In the genomic region with DNA sequence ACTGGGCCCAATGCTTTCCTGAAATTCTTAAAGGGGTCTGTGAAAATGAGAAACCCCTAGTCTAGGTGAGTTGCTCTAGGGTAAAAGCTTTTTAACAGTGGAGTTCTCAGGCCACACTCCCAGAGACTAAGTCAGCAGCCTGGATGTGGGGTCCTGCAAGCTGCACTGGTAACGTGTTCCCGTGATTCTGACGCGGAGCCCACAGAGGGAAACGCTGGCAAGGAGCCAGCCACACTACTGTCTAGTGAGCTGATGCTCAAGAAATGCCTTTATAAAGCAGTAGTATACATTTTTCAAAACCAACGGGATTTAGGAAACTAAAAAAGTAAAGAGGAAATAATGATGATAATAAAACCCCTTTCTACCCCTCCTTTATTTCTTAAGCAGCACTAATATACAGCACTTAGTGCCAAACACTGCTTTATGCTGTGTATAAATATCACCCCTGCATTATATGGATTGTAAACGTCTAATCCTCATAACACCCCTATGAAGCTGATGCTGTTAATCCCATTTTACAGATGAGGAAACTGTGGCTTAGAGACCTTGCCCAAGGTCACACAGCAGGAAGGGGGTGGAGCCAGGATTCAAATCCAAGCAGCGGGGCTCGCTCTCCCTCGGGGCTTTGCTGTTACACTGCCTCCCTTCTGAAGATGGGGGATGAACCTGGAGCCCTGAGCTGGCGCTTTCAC, we compare ENCODE assay signal across 1 cellular context.
TF ChIP-seq lines count a peak whose summit lies in the region.

No MANE protein-coding gene starts in this region.

TF ChIP-seq in K562, 482 proteins besides CTCF, POLR2A, EP300 and RAD21:
- peak; percentile 96 for TF ChIP-seq ESRRA (IDR thresholded peaks at IDR 0.05; ENCODE audit: borderline replicate concordance, low read depth)
- TF ChIP-seq, protein P1, sequence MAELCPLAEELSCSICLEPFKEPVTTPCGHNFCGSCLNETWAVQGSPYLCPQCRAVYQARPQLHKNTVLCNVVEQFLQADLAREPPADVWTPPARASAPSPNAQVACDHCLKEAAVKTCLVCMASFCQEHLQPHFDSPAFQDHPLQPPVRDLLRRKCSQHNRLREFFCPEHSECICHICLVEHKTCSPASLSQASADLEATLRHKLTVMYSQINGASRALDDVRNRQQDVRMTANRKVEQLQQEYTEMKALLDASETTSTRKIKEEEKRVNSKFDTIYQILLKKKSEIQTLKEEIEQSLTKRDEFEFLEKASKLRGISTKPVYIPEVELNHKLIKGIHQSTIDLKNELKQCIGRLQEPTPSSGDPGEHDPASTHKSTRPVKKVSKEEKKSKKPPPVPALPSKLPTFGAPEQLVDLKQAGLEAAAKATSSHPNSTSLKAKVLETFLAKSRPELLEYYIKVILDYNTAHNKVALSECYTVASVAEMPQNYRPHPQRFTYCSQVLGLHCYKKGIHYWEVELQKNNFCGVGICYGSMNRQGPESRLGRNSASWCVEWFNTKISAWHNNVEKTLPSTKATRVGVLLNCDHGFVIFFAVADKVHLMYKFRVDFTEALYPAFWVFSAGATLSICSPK (IDR thresholded peaks at IDR 0.05; ENCODE audit: borderline replicate concordance) = no peak
- no peak for TF ChIP-seq PRMT5 (CRISPR knock-in tag; IDR thresholded peaks at IDR 0.05)
- TF ChIP-seq NFIC (IDR thresholded peaks at IDR 0.05) = peak; percentile 70; the same call in 1 of the 2 replicates
- TF ChIP-seq RNF219 (CRISPR knock-in tag; IDR thresholded peaks at IDR 0.05) = no peak
- TF ChIP-seq GATAD2A (IDR thresholded peaks at IDR 0.05) = no peak
- TF ChIP-seq RBM25 (IDR thresholded peaks at IDR 0.05; ENCODE audit: low read depth, low read length, severe bottlenecking) = peak; percentile 62
- no peak for TF ChIP-seq ZBTB40 (IDR thresholded peaks at IDR 0.05)
- no peak for TF ChIP-seq ZBTB40 (CRISPR knock-in tag; IDR thresholded peaks at IDR 0.05)
TF ChIP-seq in K562: peak in this region for 3.
